In the genomic region with DNA sequence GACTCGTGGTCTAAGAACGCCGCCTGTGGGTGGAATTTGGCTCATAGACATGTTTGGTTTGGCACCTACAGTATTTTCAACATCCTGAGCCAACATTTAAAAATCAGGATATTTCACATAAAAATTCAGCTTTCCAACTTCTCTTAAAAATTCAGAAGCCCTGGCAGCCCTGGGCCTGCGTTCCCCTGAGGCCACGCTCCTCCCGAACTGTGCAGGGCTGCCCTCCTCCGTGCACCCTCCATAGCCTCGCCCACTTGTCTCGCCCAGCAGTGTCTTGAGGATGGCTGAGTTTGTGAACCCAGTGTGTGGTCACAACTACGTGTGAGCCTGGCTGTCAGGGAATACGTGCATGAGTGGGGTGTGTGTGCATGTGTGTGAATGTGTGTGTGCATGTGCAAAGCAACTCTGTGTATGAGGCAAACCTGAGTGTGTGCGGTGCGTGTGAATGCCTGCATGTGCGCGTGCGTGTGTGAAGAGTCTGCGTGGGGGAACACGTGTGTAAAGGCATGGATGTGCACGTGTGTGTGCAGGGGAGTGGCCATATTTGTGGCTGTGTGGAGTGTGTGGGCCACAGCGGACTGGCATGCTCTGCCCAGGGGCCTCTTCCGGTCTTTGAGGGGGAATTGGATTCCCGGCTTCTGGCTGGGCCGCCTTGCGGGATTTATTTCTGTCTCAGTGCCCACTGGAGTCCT, we compare ENCODE assay signal across 13 cellular contexts. TPM values are rescaled to one million over a fixed set of nuclear protein-coding genes. Genes with fewer than 3 reads are reported as not detected.
DNase-seq lines count a peak whose midpoint lies in the region; ATAC-seq and TF ChIP-seq lines count a peak whose summit lies in the region.
"Had no signal": no experiment of that assay in that cellular context is flagged by ENCODE, and none has a peak within 500 bp of the region (broad histone marks: within the 10 kb centered on the region; RNA-seq: fewer than 3 reads in every experiment).

No MANE protein-coding gene starts in this region.

- no peaks in the 10 kb centered on the region for H3K27me3 Mint-ChIP-seq in activated B cell treated with CpG ODN at 0.5 μM for 24 hours

- H3K4me1 Mint-ChIP-seq in activated B cell treated with CpG ODN at 0.5 μM for 24 hours = peaks cover 7% of the 10 kb centered on the region

- DNase-seq in EH (ENCODE audit: low read depth) (peak; percentile 60), activated B cell treated with CpG ODN at 0.5 μM for 24 hours (peak; percentile 11), fibroblast of the conjunctiva (ENCODE audit: low read depth) (peak; percentile 63), trophoblast cell (no peak), activated T-cell treated with anti-CD3 and anti-CD28 coated beads for 4 hours (no peak), LoVo (ENCODE audit: low spot score) (no peak)
- DNase-seq: activated gamma-delta T cell; DMS153; effector CD8-positive, alpha-beta T cell; GOT3; NCI-H1048 had no signal

- H3K4me2 ChIP-seq in trophoblast cell (ENCODE audit: low read length) = no peak overlapping the region

- no peak overlapping the region for H3K9ac ChIP-seq in trophoblast cell (ENCODE audit: low read length)

- H2BK12ac ChIP-seq in trophoblast cell (ENCODE audit: low read length) = no peak overlapping the region

- ATAC-seq in activated B cell treated with CpG ODN at 0.5 μM for 24 hours (ENCODE audit: low read depth) (no peak), GM21367 (IDR thresholded peaks at IDR 0.05; ENCODE audit: unreplicated experiment) (no peak), GM19035 (IDR thresholded peaks at IDR 0.05; ENCODE audit: unreplicated experiment) (no peak)

- CTCF ChIA-PET in activated B cell treated with CpG ODN at 0.5 μM for 24 hours (lab: Charles Lee) = interaction anchor here (1.5 to 1.9 kb wide), 7 partner anchors 11 to 206 kb away, joined by 4 to 14 read pairs (median 9); no protein-coding TSS in a partner anchor

- H3K4me3 ChIP-seq in trophoblast cell (ENCODE audit: low read depth, low read length) = peak overlapping the region; percentile 46

- H3K4me1 ChIP-seq in trophoblast cell (ENCODE audit: control insufficient read depth in 1 of 2, insufficient read depth in 2 of 2, low read length in 2 of 2) = peaks cover under 1% of the 10 kb centered on the region in 2 experiments

- no peak overlapping the region for H3K4me3 Mint-ChIP-seq in activated B cell treated with CpG ODN at 0.5 μM for 24 hours

- no peak overlapping the region for H4K12ac ChIP-seq in trophoblast cell (ENCODE audit: low read depth, low read length)

- H2BK120ac ChIP-seq in trophoblast cell (ENCODE audit: insufficient read depth, low read length, poor library complexity) = no peak overlapping the region

- no peak overlapping the region for H3K27ac Mint-ChIP-seq in activated B cell treated with CpG ODN at 0.5 μM for 24 hours

- H3K23ac ChIP-seq in trophoblast cell (ENCODE audit: low read length) = no peak overlapping the region

- H4K8ac ChIP-seq in trophoblast cell (ENCODE audit: low read depth, low read length) = no peak overlapping the region

- no peaks in the 10 kb centered on the region for H3K36me3 ChIP-seq in trophoblast cell (ENCODE audit: control insufficient read depth in 1 of 2, insufficient read depth in 2 of 2, low read length in 2 of 2)

- POLR2A ChIA-PET in activated B cell treated with CpG ODN at 0.5 μM for 24 hours (lab: Charles Lee) = interaction anchor here (1.1 kb wide), 1 partner anchor 108 kb away, joined by 4 read pairs; no protein-coding TSS in a partner anchor

- H3K18ac ChIP-seq in trophoblast cell (ENCODE audit: low read length) = no peak overlapping the region

- no peaks in the 10 kb centered on the region for H3K36me3 Mint-ChIP-seq in activated B cell treated with CpG ODN at 0.5 μM for 24 hours (ENCODE audit: low read depth)

- no peak overlapping the region for H4K91ac ChIP-seq in trophoblast cell (ENCODE audit: low read depth, low read length)

- no peaks in the 10 kb centered on the region for H3K79me2 ChIP-seq in trophoblast cell (ENCODE audit: control insufficient read depth, insufficient read depth, low read length, poor library complexity)

- no peak overlapping the region for H3K14ac ChIP-seq in trophoblast cell (ENCODE audit: low read length)

- no peaks in the 10 kb centered on the region for H3K9me3 Mint-ChIP-seq in activated B cell treated with CpG ODN at 0.5 μM for 24 hours

- H3K9me3 ChIP-seq in trophoblast cell (ENCODE audit: insufficient read depth, low read depth, low read length) = no peaks in the 10 kb centered on the region

- no peak overlapping the region for H2AFZ ChIP-seq in trophoblast cell (ENCODE audit: insufficient read depth, low read length, poor library complexity)

- H3K4ac ChIP-seq in trophoblast cell (ENCODE audit: low read depth, low read length) = no peak overlapping the region

- WGBS in trophoblast cell (ENCODE audit: extremely low coverage, insufficient coverage, insufficient read length) = no CpG with 5 or more reads among the region's 24 CpGs

- no peak overlapping the region for H3K27ac ChIP-seq in trophoblast cell (ENCODE audit: low read depth, low read length)

- no peak overlapping the region for H2AK5ac ChIP-seq in trophoblast cell (ENCODE audit: low read length)

- no peak overlapping the region for H2BK5ac ChIP-seq in trophoblast cell (ENCODE audit: low read depth, low read length, poor library complexity)

- no peak for TF ChIP-seq CTCF in activated B cell treated with CpG ODN at 0.5 μM for 24 hours (IDR thresholded peaks at IDR 0.05)

- H3K27me3 ChIP-seq in trophoblast cell (ENCODE audit: insufficient read depth, low read length) = no peaks in the 10 kb centered on the region

- intact Hi-C loops in activated B cell treated with CpG ODN at 0.5 μM for 24 hours (cut with micrococcal nuclease) = loop anchor here (2.0 kb wide), 1 partner anchor 420 kb away; no protein-coding TSS in a partner anchor

- no peaks in the 10 kb centered on the region for H3K79me1 ChIP-seq in trophoblast cell (ENCODE audit: low read length)

RNA-seq across cellular contexts. Expression of a gene that starts 30.9 kb away (rescaled TPM):
- not detected in 2 replicates for total RNA-seq in activated B cell treated with CpG ODN at 0.5 μM for 24 hours
- 9.5 and 11.3 TPM in 2 replicates for polyA plus RNA-seq in trophoblast cell (2013)

RNA-seq across cellular contexts. Expression of a gene that starts 45.2 kb away (rescaled TPM):
- total RNA-seq in activated B cell treated with CpG ODN at 0.5 μM for 24 hours = not detected in 2 replicates
- 0.86 and 1.3 TPM in 2 replicates for polyA plus RNA-seq in trophoblast cell (2013)

Comparison
In these comparisons a context has a peak if more than half of its experiments do, and no peak if none do; other contexts are left out.
1. DNase-seq: peak in EH (single experiment), activated B cell treated with CpG ODN at 0.5 μM for 24 hours (single experiment) and fibroblast of the conjunctiva (single experiment); none in trophoblast cell (0 of 2), activated T-cell treated with anti-CD3 and anti-CD28 coated beads for 4 hours (single experiment) and LoVo (single experiment).